ENCODE assay signal across 10 cellular contexts in genomic region chr5:150642567-150642927, GRCh38. TPM values are rescaled to one million over a fixed set of nuclear protein-coding genes. Genes with fewer than 3 reads are reported as not detected.
DNase-seq lines count a peak whose midpoint lies in the region; ATAC-seq, FAIRE-seq and TF ChIP-seq lines count a peak whose summit lies in the region.
"Had no signal": no experiment of that assay in that cellular context is flagged by ENCODE, and none has a peak within 500 bp of the region (broad histone marks: within the 10 kb centered on the region; RNA-seq: fewer than 3 reads in every experiment).

No MANE protein-coding gene starts in this region.

- TF ChIP-seq POLR2A in GM18505 (IDR thresholded peaks at IDR 0.05; ENCODE audit: borderline replicate concordance, extremely low read depth, insufficient read depth, insufficient read length), result no peak

- TF ChIP-seq CTCF in RWPE1 (conservative IDR thresholded peaks at IDR 0.05; ENCODE audit: low read depth) (no peak), osteocyte (IDR thresholded peaks at IDR 0.05) (no peak), D721Med (IDR thresholded peaks at IDR 0.05; ENCODE audit: insufficient read depth, missing control alignments) (no peak)

- peak overlapping the region; percentile 96 for H3K27ac ChIP-seq in RWPE1

- H3K4me1 Mint-ChIP-seq in osteocyte (ENCODE audit: unreplicated experiment), result peaks cover 81% of the 10 kb centered on the region
- H3K4me1 Mint-ChIP-seq: stimulated activated naive CD8-positive, alpha-beta T cell treated with anti-CD3 and anti-CD28 coated beads, Interleukin-15, amount 100 ng/mL, for 72 hours had no signal

- H3K4me3 Mint-ChIP-seq in osteocyte (ENCODE audit: unreplicated experiment), result no peak overlapping the region
- H3K4me3 Mint-ChIP-seq: stimulated activated naive CD8-positive, alpha-beta T cell treated with anti-CD3 and anti-CD28 coated beads, Interleukin-15, amount 100 ng/mL, for 72 hours had no signal

- ATAC-seq in GM18505 (IDR thresholded peaks at IDR 0.05; ENCODE audit: unreplicated experiment), result no peak
- ATAC-seq: stimulated activated naive CD8-positive, alpha-beta T cell treated with anti-CD3 and anti-CD28 coated beads, Interleukin-15, amount 100 ng/mL, for 72 hours had no signal

- DNase-seq in COR-L47 (lab: John Stamatoyannopoulos, UW) (peak; percentile 19), RWPE1 (ENCODE audit: low spot score) (peak; percentile 97), fibroblast of peridontal ligament (ENCODE audit: extremely low read depth) (peak; percentile 86), osteocyte (ENCODE audit: extremely low spot score, unreplicated experiment) (no peak), D721Med (ENCODE audit: insufficient read length, low spot score) (no peak), occipital lobe (lab: John Stamatoyannopoulos, UW) (no peak)
- DNase-seq in activated effector memory CD4-positive, alpha-beta T cell treated with anti-CD3 and anti-CD28 coated beads, Interleukin-2, amount 50 U/mL, for 16 hours, result no peak
- DNase-seq: activated CD4-positive, alpha-beta T cell treated with anti-CD3 and anti-CD28 coated beads for 48 hours; stimulated activated naive CD8-positive, alpha-beta T cell treated with anti-CD3 and anti-CD28 coated beads, Interleukin-15, amount 100 ng/mL, for 72 hours had no signal

- H3K36me3 Mint-ChIP-seq in osteocyte (ENCODE audit: unreplicated experiment), result peaks cover 5% of the 10 kb centered on the region

- no peaks in the 10 kb centered on the region for H3K27me3 Mint-ChIP-seq in osteocyte (ENCODE audit: unreplicated experiment)

- CTCF ChIA-PET in RWPE1 (lab: Yijun Ruan, JAX), result interaction anchor here (0.6 to 1.2 kb wide), 4 partner anchors 13 to 1264 kb away, joined by 3 to 6 read pairs (median 4); no protein-coding TSS in a partner anchor

- H3K27ac Mint-ChIP-seq in osteocyte (ENCODE audit: unreplicated experiment), result peak overlapping the region; percentile 90
- H3K27ac Mint-ChIP-seq: stimulated activated naive CD8-positive, alpha-beta T cell treated with anti-CD3 and anti-CD28 coated beads, Interleukin-15, amount 100 ng/mL, for 72 hours had no signal

- no peaks in the 10 kb centered on the region for H3K9me3 Mint-ChIP-seq in osteocyte (ENCODE audit: unreplicated experiment)
- H3K9me3 Mint-ChIP-seq: stimulated activated naive CD8-positive, alpha-beta T cell treated with anti-CD3 and anti-CD28 coated beads, Interleukin-15, amount 100 ng/mL, for 72 hours had no signal

- POLR2A ChIA-PET in RWPE1 (lab: Yijun Ruan, JAX; ENCODE audit: low non-redundant PET), result interaction anchor here (0.7 kb wide), 1 partner anchor 15 kb away, joined by 4 read pairs; no protein-coding TSS in a partner anchor

- no peak for FAIRE-seq in D721Med (lab: Jason Lieb, UNC)

RNA-seq across cellular contexts. Expression of gene SYNPO, which starts 2.1 kb away (rescaled TPM):
- 17.8 and 18.4 TPM in 2 replicates for total RNA-seq in osteocyte
- 5.8 TPM for total RNA-seq in occipital lobe

RNA-seq across cellular contexts. Expression of gene MYOZ3, which starts 18.5 kb away (rescaled TPM):
- total RNA-seq in osteocyte, result 0.27 and 1.5 TPM in 2 replicates
- 1.7 TPM for total RNA-seq in occipital lobe

RNA-seq across cellular contexts. Expression of gene RBM22, which starts 58.3 kb away (rescaled TPM):
- 41.6 and 43.6 TPM in 2 replicates for total RNA-seq in osteocyte
- total RNA-seq in occipital lobe, result 27.6 TPM

Comparison
In these comparisons a context has a peak if more than half of its experiments do, and no peak if none do; other contexts are left out.
1. DNase-seq: peak in COR-L47 (single experiment), RWPE1 (single experiment) and fibroblast of peridontal ligament (single experiment); none in osteocyte (single experiment), activated effector memory CD4-positive, alpha-beta T cell treated with anti-CD3 and anti-CD28 coated beads, Interleukin-2, amount 50 U/mL, for 16 hours (single experiment), D721Med (single experiment) and occipital lobe (single experiment).